8 cellular contexts compared by ENCODE assay signal in genomic region chr19:38315657-38316476, GRCh38. TPM values are rescaled to one million over a fixed set of nuclear protein-coding genes. Genes with fewer than 3 reads are reported as not detected.
DNase-seq lines count a peak whose midpoint lies in the region; ATAC-seq and TF ChIP-seq lines count a peak whose summit lies in the region.

Gene YIF1B (minus strand): TSS chr19:38315947. CDS start chr19:38315917, 30 bp downstream.

- intact Hi-C loops in CD4-positive, alpha-beta memory T cell (cut with micrococcal nuclease) = loop anchor here (1.0 to 5.0 kb wide), 4 partner anchors 19 to 409 kb away; partner anchors contain the start of genes CATSPERG, PSMD8, SIPA1L3 and SPINT2
- intact Hi-C loops in activated CD4-positive, alpha-beta memory T cell treated with anti-CD3 and anti-CD28 coated beads for 36 hours (cut with micrococcal nuclease) = loop anchor here (1.0 to 5.0 kb wide), 7 partner anchors 20 to 539 kb away; partner anchors contain the start of genes GGN, PSMD8, SIPA1L3 and SPINT2
- intact Hi-C loops in right lobe of liver (cut with DNase I) = no loop called here

- no peaks in the 10 kb centered on the region for H3K36me3 ChIP-seq in CD4-positive, alpha-beta memory T cell (ENCODE audit: insufficient read depth, low read length)
- H3K36me3 ChIP-seq in right lobe of liver = no peaks in the 10 kb centered on the region

- peak; percentile 79 for ATAC-seq in GM19455 (IDR thresholded peaks at IDR 0.05; ENCODE audit: unreplicated experiment)
- ATAC-seq in right lobe of liver = peak; percentile 92 to 95 (median 94)

- no peaks in the 10 kb centered on the region for H3K27me3 ChIP-seq in CD4-positive, alpha-beta memory T cell (ENCODE audit: insufficient read depth, low read length)
- no peaks in the 10 kb centered on the region for H3K27me3 ChIP-seq in right lobe of liver

- H3K27me3 Mint-ChIP-seq in CD4-positive, alpha-beta memory T cell = no peaks in the 10 kb centered on the region
- no peaks in the 10 kb centered on the region for H3K27me3 Mint-ChIP-seq in activated CD4-positive, alpha-beta memory T cell treated with anti-CD3 and anti-CD28 coated beads for 36 hours

- 2% methylated on average over 22 of the region's 64 CpGs for WGBS in right lobe of liver (ENCODE audit: insufficient coverage, low coverage, low lambda C conversion rate, missing lambda C conversion rate)

- peak within 1 kb of the TSS; percentile 83 to 97 for H3K4me3 ChIP-seq in CD4-positive, alpha-beta memory T cell (ENCODE audit: low read length in 2 of 2)
- peak within 1 kb of the TSS; percentile 63 to 75 (median 64) for H3K4me3 ChIP-seq in right lobe of liver

- no peak for TF ChIP-seq CTCF in right lobe of liver (IDR thresholded peaks at IDR 0.05)

- H3K4me1 Mint-ChIP-seq in CD4-positive, alpha-beta memory T cell = peaks cover 23 to 64% (median 44%) of the 10 kb centered on the region in 4 donors
- H3K4me1 Mint-ChIP-seq in activated CD4-positive, alpha-beta memory T cell treated with anti-CD3 and anti-CD28 coated beads for 36 hours (ENCODE audit: low read depth) = peaks cover 38% of the 10 kb centered on the region

- peak within 1 kb of the TSS; percentile 91 for H3K27ac ChIP-seq in CD4-positive, alpha-beta memory T cell (ENCODE audit: low read depth, low read length)
- peak within 1 kb of the TSS; percentile 58 to 66 (median 62) for H3K27ac ChIP-seq in right lobe of liver

- peak; percentile 37 for TF ChIP-seq POLR2A in right lobe of liver (IDR thresholded peaks at IDR 0.05)

- H3K4me3 Mint-ChIP-seq in CD4-positive, alpha-beta memory T cell = peak within 1 kb of the TSS; percentile 80 to 98 (median 94)
- peak within 1 kb of the TSS; percentile 83 for H3K4me3 Mint-ChIP-seq in activated CD4-positive, alpha-beta memory T cell treated with anti-CD3 and anti-CD28 coated beads for 36 hours

- POLR2A ChIA-PET in CD4-positive, alpha-beta memory T cell (lab: Charles Lee; ENCODE audit: partially characterized antibody) = no interaction called here
- POLR2A ChIA-PET in activated CD4-positive, alpha-beta memory T cell treated with anti-CD3 and anti-CD28 coated beads for 36 hours (lab: Charles Lee) = no interaction called here

- peaks cover 40% of the 10 kb centered on the region for H3K4me1 ChIP-seq in CD4-positive, alpha-beta memory T cell (ENCODE audit: insufficient read depth, low read length)
- H3K4me1 ChIP-seq in right lobe of liver = peaks cover 0 to 8% (median 0%) of the 10 kb centered on the region in 4 donors

- no peaks in the 10 kb centered on the region for H3K9me3 Mint-ChIP-seq in CD4-positive, alpha-beta memory T cell
- no peaks in the 10 kb centered on the region for H3K9me3 Mint-ChIP-seq in activated CD4-positive, alpha-beta memory T cell treated with anti-CD3 and anti-CD28 coated beads for 36 hours

- DNase-seq in CD4-positive, alpha-beta memory T cell = peak; percentile 96 to 98 (median 96)
- DNase-seq in HK-2 (ENCODE audit: unreplicated experiment) = peak; percentile 98
- peak; percentile 97 for DNase-seq in NCI-H82 treated with DMSO at 0.1 percent for 48 hours (lab: John Stamatoyannopoulos, UW; ENCODE audit: unreplicated experiment)
- DNase-seq in activated CD4-positive, alpha-beta memory T cell treated with anti-CD3 and anti-CD28 coated beads for 36 hours = peak; percentile 98
- peak; percentile 91 to 98 for DNase-seq in dermis microvascular lymphatic vessel endothelial cell (ENCODE audit: low read depth in 2 of 2)
- DNase-seq in right lobe of liver = peak; percentile 96 to 98 (median 98)
- peak; percentile 95 for DNase-seq in stimulated activated CD4-positive, alpha-beta T cell treated with anti-CD3 and anti-CD28 coated beads, Interleukin-4, amount 100 ng/mL, for 24 hours

- CTCF ChIA-PET in CD4-positive, alpha-beta memory T cell (lab: Charles Lee; ENCODE audit: partially characterized antibody) = no interaction called here
- CTCF ChIA-PET in activated CD4-positive, alpha-beta memory T cell treated with anti-CD3 and anti-CD28 coated beads for 36 hours (lab: Charles Lee) = interaction anchor here (0.9 kb wide), 1 partner anchor 72 kb away, joined by 3 read pairs; no protein-coding TSS in a partner anchor

- H3K27ac Mint-ChIP-seq in CD4-positive, alpha-beta memory T cell = peak within 1 kb of the TSS; percentile 89 to 99 (median 96)
- H3K27ac Mint-ChIP-seq in activated CD4-positive, alpha-beta memory T cell treated with anti-CD3 and anti-CD28 coated beads for 36 hours = peak within 1 kb of the TSS; percentile 88

- H3K9me3 ChIP-seq in CD4-positive, alpha-beta memory T cell (ENCODE audit: control insufficient read depth in 1 of 2, low read length in 2 of 2) = no peaks in the 10 kb centered on the region
- no peaks in the 10 kb centered on the region for H3K9me3 ChIP-seq in right lobe of liver

- peaks cover 4% of the 10 kb centered on the region in 2 donors for H3K36me3 Mint-ChIP-seq in CD4-positive, alpha-beta memory T cell
- H3K36me3 Mint-ChIP-seq in activated CD4-positive, alpha-beta memory T cell treated with anti-CD3 and anti-CD28 coated beads for 36 hours = no peaks in the 10 kb centered on the region

RNA-seq across cellular contexts. Expression of gene YIF1B, which starts in this region (rescaled TPM):
- total RNA-seq in CD4-positive, alpha-beta memory T cell = 10 to 100 TPM; 35.8 to 38.4 TPM
- polyA plus RNA-seq in CD4-positive, alpha-beta memory T cell = 10 to 100 TPM; 44.6 to 57.4 TPM
- total RNA-seq in activated CD4-positive, alpha-beta memory T cell treated with anti-CD3 and anti-CD28 coated beads for 36 hours = 10 to 100 TPM; 79.7 to 82.3 TPM
- 60.4 and 74.8 TPM in 2 replicates for total RNA-seq in dermis microvascular lymphatic vessel endothelial cell
- total RNA-seq in right lobe of liver = 10 to 100 TPM; 26.3 to 69.7 (median 42.0) TPM

Comparison
In these comparisons a context has a peak if more than half of its experiments do, and no peak if none do; other contexts are left out.
1. Peak in every context shown above with its lines: DNase-seq, ATAC-seq, H3K4me3 ChIP-seq and H3K27ac ChIP-seq.
2. intact Hi-C loops: an anchor here in CD4-positive, alpha-beta memory T cell (1.0 to 5.0 kb wide) and activated CD4-positive, alpha-beta memory T cell treated with anti-CD3 and anti-CD28 coated beads for 36 hours (1.0 to 5.0 kb wide); none called in right lobe of liver.